ENCODE assay signal across 8 cellular contexts in the genomic region with DNA sequence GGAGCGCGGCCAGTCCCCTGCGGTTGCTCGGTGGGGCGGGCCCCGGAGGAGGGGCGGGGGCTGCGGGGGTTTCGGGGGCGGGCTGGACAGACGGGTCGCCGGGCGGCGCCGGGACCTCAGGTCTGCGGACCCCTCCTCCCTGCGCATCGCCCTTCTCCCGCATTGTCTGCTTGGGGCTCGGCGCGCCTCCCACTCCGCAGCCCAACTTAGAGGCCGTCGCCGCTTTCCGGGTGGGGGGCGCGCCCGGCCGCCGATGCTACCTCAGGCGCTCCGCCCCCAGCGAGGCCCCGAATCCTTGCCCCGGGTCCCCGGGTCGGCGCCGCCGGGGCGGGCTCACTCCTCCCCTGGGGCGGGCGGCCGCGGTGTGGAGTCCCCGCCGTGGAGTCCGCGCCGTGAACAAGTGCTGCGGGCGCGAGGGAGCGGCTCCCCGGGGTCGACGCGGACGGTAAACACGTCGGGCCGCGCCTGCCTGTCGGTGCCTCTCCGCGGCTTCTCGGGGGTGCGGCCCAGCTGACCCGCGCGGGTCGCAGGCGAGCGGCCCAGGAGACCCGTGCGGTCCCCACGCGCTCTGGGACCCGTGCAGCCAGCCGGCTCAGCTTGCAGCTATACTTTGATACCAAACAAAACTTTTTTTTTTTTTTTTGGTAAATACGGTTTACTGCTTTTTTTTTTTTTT. TPM values are rescaled to one million over a fixed set of nuclear protein-coding genes. Genes with fewer than 3 reads are reported as not detected.
DNase-seq lines count a peak whose midpoint lies in the region; ATAC-seq and TF ChIP-seq lines count a peak whose summit lies in the region.

No MANE protein-coding gene starts in this region.

- no peaks in the 10 kb centered on the region for H3K36me3 ChIP-seq in BLaER1
- peaks cover 4% of the 10 kb centered on the region for H3K36me3 ChIP-seq in mesodermal cell (ENCODE audit: control insufficient read depth, insufficient read depth, low read length)

- peak overlapping the region; percentile 72 for H3K4me3 Mint-ChIP-seq in activated CD4-positive, alpha-beta T cell treated with anti-CD3 and anti-CD28 coated beads for 36 hours

- POLR2A ChIA-PET in activated CD4-positive, alpha-beta T cell treated with anti-CD3 and anti-CD28 coated beads for 36 hours (lab: Charles Lee) = interaction anchor here (0.9 to 2.7 kb wide), 4 partner anchors 24 to 50 kb away, joined by 4 to 9 read pairs (median 5); no protein-coding TSS in a partner anchor

- peaks cover 2% of the 10 kb centered on the region for H3K36me3 Mint-ChIP-seq in activated CD4-positive, alpha-beta T cell treated with anti-CD3 and anti-CD28 coated beads for 36 hours (ENCODE audit: low read depth)

- intact Hi-C loops in activated CD4-positive, alpha-beta T cell treated with anti-CD3 and anti-CD28 coated beads for 36 hours (cut with DNase I, micrococcal nuclease) = loop anchor here (1.0 to 10.0 kb wide), 6 partner anchors 19 to 414 kb away; a partner anchor contains a TSS

- peak; percentile 28 for ATAC-seq in GM19463 (IDR thresholded peaks at IDR 0.05; ENCODE audit: unreplicated experiment)
- ATAC-seq in activated CD4-positive, alpha-beta T cell treated with anti-CD3 and anti-CD28 coated beads for 36 hours = peak; percentile 18

- DNase-seq in HL-60 (ENCODE audit: low read depth in 1 of 2, low spot score in 1 of 2) (peak in 1 of 2 experiments; percentile 8), dermis blood vessel endothelial cell (peak; percentile 47), NCI-H1048 (lab: John Stamatoyannopoulos, UW) (no peak)
- peak; percentile 66 for DNase-seq in activated CD4-positive, alpha-beta T cell treated with anti-CD3 and anti-CD28 coated beads for 36 hours
- DNase-seq in stimulated activated CD8-positive, alpha-beta memory T cell treated with anti-CD3 and anti-CD28 coated beads, Interleukin-4, amount 100 ng/mL, for 24 hours (ENCODE audit: low read depth) = peak; percentile 44

- H3K27ac ChIP-seq in BLaER1 (peak overlapping the region; percentile 77), HL-60 (replicated peaks) (no peak overlapping the region), mesodermal cell (ENCODE audit: low read depth, low read length, severe bottlenecking) (peak overlapping the region; percentile 84)

- H3K9me3 ChIP-seq in BLaER1 (no peaks in the 10 kb centered on the region), mesodermal cell (ENCODE audit: control insufficient read depth, low read length) (no peaks in the 10 kb centered on the region)

- H3K4me3 ChIP-seq in BLaER1 (peak overlapping the region; percentile 91), HL-60 (replicated peaks; ENCODE audit: insufficient read depth, low read length) (peak overlapping the region; percentile 80), mesodermal cell (ENCODE audit: extremely low read depth, insufficient read depth, low read length, poor library complexity, severe bottlenecking) (peak overlapping the region; percentile 65)

- peak overlapping the region; percentile 85 for H3K9ac ChIP-seq in BLaER1

- CTCF ChIA-PET in activated CD4-positive, alpha-beta T cell treated with anti-CD3 and anti-CD28 coated beads for 36 hours (lab: Charles Lee) = interaction anchor here (0.7 to 1.4 kb wide), 6 partner anchors 8 to 416 kb away, joined by 3 to 7 read pairs (median 3); no protein-coding TSS in a partner anchor

- peaks cover 56% of the 10 kb centered on the region for H3K4me1 Mint-ChIP-seq in activated CD4-positive, alpha-beta T cell treated with anti-CD3 and anti-CD28 coated beads for 36 hours

- peaks cover 42% of the 10 kb centered on the region for H4K20me1 ChIP-seq in BLaER1

- H3K4me1 ChIP-seq in BLaER1 (peaks cover 44% of the 10 kb centered on the region), mesodermal cell (ENCODE audit: control insufficient read depth, insufficient read depth, low read length, poor library complexity, severe bottlenecking) (peaks cover 15% of the 10 kb centered on the region)

- H3K27ac Mint-ChIP-seq in activated CD4-positive, alpha-beta T cell treated with anti-CD3 and anti-CD28 coated beads for 36 hours = peak overlapping the region; percentile 89

- TF ChIP-seq CTCF in HL-60 (IDR thresholded peaks at IDR 0.05; ENCODE audit: insufficient read depth, low read length) = no peak

- WGBS in mesodermal cell (ENCODE audit: insufficient coverage in 2 of 2), 2 experiments = 0 to 1% methylated on average over 32 to 43 of the region's 84 CpGs

- H3K9me3 Mint-ChIP-seq in activated CD4-positive, alpha-beta T cell treated with anti-CD3 and anti-CD28 coated beads for 36 hours (ENCODE audit: low read depth) = no peaks in the 10 kb centered on the region

- no peaks in the 10 kb centered on the region for H3K27me3 Mint-ChIP-seq in activated CD4-positive, alpha-beta T cell treated with anti-CD3 and anti-CD28 coated beads for 36 hours

- peak overlapping the region; percentile 85 for H3K4me2 ChIP-seq in BLaER1

- H3K27me3 ChIP-seq in BLaER1 (no peaks in the 10 kb centered on the region), HL-60 (ENCODE audit: insufficient read depth, poor library complexity, severe bottlenecking) (peaks cover 3% of the 10 kb centered on the region)

RNA-seq across cellular contexts. Expression of a gene that starts 0.6 kb away (rescaled TPM):
- total RNA-seq in activated CD4-positive, alpha-beta T cell treated with anti-CD3 and anti-CD28 coated beads for 36 hours = 100 to 1,000 TPM in 1 of 2 experiments, 10 to 100 TPM in 1; 85.1 to 104 TPM
- 77.4 and 87.0 TPM in 2 replicates for total RNA-seq in dermis blood vessel endothelial cell
- polyA plus RNA-seq in mesodermal cell (2013, experiment 1 of 2) = 51.9 TPM
- 31.0 TPM for polyA plus RNA-seq in mesodermal cell (2013, experiment 2 of 2)
